8 cellular contexts compared by ENCODE assay signal in genomic region chr1:179002552-179003345, GRCh38. TPM values are rescaled to one million over a fixed set of nuclear protein-coding genes. Genes with fewer than 3 reads are reported as not detected.
DNase-seq lines count a peak whose midpoint lies in the region; ATAC-seq and TF ChIP-seq lines count a peak whose summit lies in the region.

No MANE protein-coding gene starts in this region.

- H3K27ac ChIP-seq in SJCRH30, result no peak overlapping the region
- no peak overlapping the region for H3K27ac ChIP-seq in cardiac muscle cell

- H3K4me1 ChIP-seq in SJCRH30 (no peaks in the 10 kb centered on the region), cardiac muscle cell (ENCODE audit: low read depth) (no peaks in the 10 kb centered on the region)

- no peaks in the 10 kb centered on the region for H3K36me3 Mint-ChIP-seq in type B pancreatic cell

- peak overlapping the region; percentile 77 for H3K27ac Mint-ChIP-seq in type B pancreatic cell

- H3K4me1 Mint-ChIP-seq in type B pancreatic cell (ENCODE audit: unreplicated experiment), result peaks cover 26% of the 10 kb centered on the region

- peak; percentile 98 for TF ChIP-seq CTCF in cardiac muscle cell (IDR thresholded peaks at IDR 0.05; ENCODE audit: low read depth, low read length)
- peak; percentile 99 for TF ChIP-seq CTCF in type B pancreatic cell (conservative IDR thresholded peaks at IDR 0.05)

- peak overlapping the region; percentile 55 for H3K4me3 Mint-ChIP-seq in type B pancreatic cell

- no peaks in the 10 kb centered on the region for H3K9me3 ChIP-seq in SJCRH30 (replicated peaks)
- H3K9me3 ChIP-seq in cardiac muscle cell (ENCODE audit: low read depth), result no peaks in the 10 kb centered on the region

- peak; percentile 82 for ATAC-seq in GM21447 (IDR thresholded peaks at IDR 0.05; ENCODE audit: unreplicated experiment)

- H3K27me3 ChIP-seq in SJCRH30, result no peaks in the 10 kb centered on the region
- H3K27me3 ChIP-seq in cardiac muscle cell, result no peaks in the 10 kb centered on the region

- in situ Hi-C loops in KBM-7 (cut with MboI; ENCODE audit: low pct_unique_long_range_greater_than_20kb, low sequenced_read_pairs), result loop anchor here (25.0 kb wide), 1 partner anchor 465 kb away; no protein-coding TSS in a partner anchor

- H3K27me3 Mint-ChIP-seq in type B pancreatic cell, result no peaks in the 10 kb centered on the region

- H3K36me3 ChIP-seq in SJCRH30, result no peaks in the 10 kb centered on the region
- H3K36me3 ChIP-seq in cardiac muscle cell, result no peaks in the 10 kb centered on the region

- H3K9me3 Mint-ChIP-seq in type B pancreatic cell, result no peaks in the 10 kb centered on the region

- peak overlapping the region; percentile 44 for H3K4me3 ChIP-seq in SJCRH30
- H3K4me3 ChIP-seq in cardiac muscle cell, result no peak overlapping the region

- DNase-seq in D341Med (ENCODE audit: low spot score), result peak; percentile 86
- peak; percentile 84 for DNase-seq in KBM-7
- DNase-seq in SJCRH30, result peak; percentile 77 to 89
- DNase-seq in activated naive CD4-positive, alpha-beta T cell (lab: John Stamatoyannopoulos, UW), result peak; percentile 39 to 66 (median 50)
- DNase-seq in cardiac muscle cell (ENCODE audit: low read depth in 1 of 2, low spot score in 1 of 2), result peak; percentile 74 to 89
- DNase-seq in pons (ENCODE audit: low spot score), result peak; percentile 64
- peak; percentile 89 for DNase-seq in type B pancreatic cell (ENCODE audit: extremely low spot score, unreplicated experiment)

RNA-seq across cellular contexts. Expression of gene FAM20B, which starts 22.9 kb away (rescaled TPM):
- total RNA-seq in SJCRH30 (2014; rRNA removed; shearing (Covaris generic)), result 33.6 and 35.1 TPM in 2 replicates
- total RNA-seq in cardiac muscle cell (16.2 and 23.0 TPM in 2 replicates), type B pancreatic cell (ENCODE audit: low replicate concordance) (40.1 and 41.0 TPM in 2 replicates)
- 8.4 and 10.9 TPM in 2 replicates for polyA plus RNA-seq in cardiac muscle cell
